Comparison of ENCODE assay signal across 15 cellular contexts in genomic region chr6:25883991-25884390, GRCh38. TPM values are rescaled to one million over a fixed set of nuclear protein-coding genes. Genes with fewer than 3 reads are reported as not detected.
A peak's percentile ranks its signal among the peaks of the same experiment; 100 is the strongest.
DNase-seq lines count a peak whose midpoint lies in the region; ATAC-seq, FAIRE-seq and TF ChIP-seq lines count a peak whose summit lies in the region.
"Had no signal": no experiment of that assay in that cellular context is flagged by ENCODE, and none has a peak within 500 bp of the region (broad histone marks: within the 10 kb centered on the region; RNA-seq: fewer than 3 reads in every experiment).

No MANE protein-coding gene starts in this region.

- TF ChIP-seq CTCF in AG09319 (IDR thresholded peaks at IDR 0.05; ENCODE audit: low read depth, low read length) (no peak), lower lobe of right lung (IDR thresholded peaks at IDR 0.05) (no peak), CD14-positive monocyte (IDR thresholded peaks at IDR 0.05) (no peak)

- ATAC-seq in lower lobe of right lung: peak; percentile 59 to 62
- ATAC-seq in HG02588 (IDR thresholded peaks at IDR 0.05; ENCODE audit: unreplicated experiment): no peak
- ATAC-seq: activated CD4-positive, alpha-beta T cell treated with anti-CD3 and anti-CD28 coated beads for 36 hours had no signal

- peaks cover 8% of the 10 kb centered on the region for H3K4me1 Mint-ChIP-seq in CD14-positive monocyte

- H3K9me3 ChIP-seq in lower lobe of right lung: no peaks in the 10 kb centered on the region
- H3K9me3 ChIP-seq: esophagus squamous epithelium, uterus had no signal

- H3K36me3 Mint-ChIP-seq in CD14-positive monocyte: no peaks in the 10 kb centered on the region

- H3K27ac ChIP-seq in lower lobe of right lung: no peak overlapping the region
- H3K27ac ChIP-seq: cardiac muscle cell, esophagus squamous epithelium, uterus had no signal

- no peak overlapping the region for H3K27ac Mint-ChIP-seq in CD14-positive monocyte
- H3K27ac Mint-ChIP-seq: activated CD4-positive, alpha-beta T cell treated with anti-CD3 and anti-CD28 coated beads for 36 hours had no signal

- no peak overlapping the region for H3K4me3 ChIP-seq in lower lobe of right lung
- H3K4me3 ChIP-seq: cardiac muscle cell, esophagus squamous epithelium, uterus had no signal

- no peak overlapping the region for H3K4me3 Mint-ChIP-seq in CD14-positive monocyte
- H3K4me3 Mint-ChIP-seq: activated CD4-positive, alpha-beta T cell treated with anti-CD3 and anti-CD28 coated beads for 36 hours had no signal

- peak; percentile 73 for DNase-seq in AG09319 (ENCODE audit: extremely low read depth, low read depth)
- DNase-seq in HTR-8/SVneo (ENCODE audit: insufficient read length, low spot score): peak; percentile 66
- peak; percentile 28 for DNase-seq in dedifferentiated amniotic fluid mesenchymal stem cell (ENCODE audit: extremely low spot score)
- no peak for DNase-seq in lower lobe of right lung
- no peak for DNase-seq in effector CD4-positive, alpha-beta T cell
- DNase-seq in T-helper 2 cell: no peak
- no peak for DNase-seq in CD14-positive monocyte (ENCODE audit: low spot score)
- DNase-seq: activated CD4-positive, alpha-beta T cell treated with anti-CD3 and anti-CD28 coated beads for 36 hours; C1 segment of cervical spinal cord; esophagus squamous epithelium; NCI-H1930; uterus had no signal

- FAIRE-seq in HTR-8/SVneo (lab: Jason Lieb, UNC): peak; percentile 88
- FAIRE-seq: keratinocyte had no signal

- intact Hi-C loops in lower lobe of right lung (cut with DNase I) (no loop called here), CD14-positive monocyte (cut with micrococcal nuclease) (no loop called here)

- no peaks in the 10 kb centered on the region for H3K4me1 ChIP-seq in lower lobe of right lung
- H3K4me1 ChIP-seq: esophagus squamous epithelium, uterus had no signal

- H3K9me3 Mint-ChIP-seq in CD14-positive monocyte: peaks cover 0 to 5% (median 3%) of the 10 kb centered on the region in 7 donors

- H3K36me3 ChIP-seq in lower lobe of right lung: no peaks in the 10 kb centered on the region
- H3K36me3 ChIP-seq: cardiac muscle cell, esophagus squamous epithelium, uterus had no signal

- H3K27me3 Mint-ChIP-seq in CD14-positive monocyte (ENCODE audit: low read depth in 3 of 3): peaks cover 0 to 9% (median 7%) of the 10 kb centered on the region in 3 donors

- H3K27me3 ChIP-seq in lower lobe of right lung (ENCODE audit: low read depth): no peaks in the 10 kb centered on the region
- H3K27me3 ChIP-seq: uterus had no signal

RNA-seq across cellular contexts. Expression of gene SLC17A3, which starts 9.9 kb away (rescaled TPM):
- total RNA-seq in lower lobe of right lung: not detected
- polyA plus RNA-seq in CD14-positive monocyte: not detected
- total RNA-seq: cardiac muscle cell, esophagus squamous epithelium, uterus had no signal
- polyA plus RNA-seq: cardiac muscle cell, keratinocyte had no signal

RNA-seq across cellular contexts. Expression of gene SLC17A2, which starts 46.5 kb away (rescaled TPM):
- total RNA-seq in lower lobe of right lung: not detected
- not detected for polyA plus RNA-seq in CD14-positive monocyte
- total RNA-seq: cardiac muscle cell, esophagus squamous epithelium, uterus had no signal
- polyA plus RNA-seq: cardiac muscle cell, keratinocyte had no signal

RNA-seq across cellular contexts. Expression of gene SLC17A1, which starts 52.1 kb away (rescaled TPM):
- total RNA-seq in lower lobe of right lung: not detected
- polyA plus RNA-seq in CD14-positive monocyte: not detected
- total RNA-seq: cardiac muscle cell, esophagus squamous epithelium, uterus had no signal
- polyA plus RNA-seq: cardiac muscle cell, keratinocyte had no signal

Comparison
In these comparisons a context has a peak if more than half of its experiments do, and no peak if none do; other contexts are left out.
1. DNase-seq: peak in AG09319 (single experiment), HTR-8/SVneo (single experiment) and dedifferentiated amniotic fluid mesenchymal stem cell (single experiment); none in lower lobe of right lung (single experiment), effector CD4-positive, alpha-beta T cell (single experiment), T-helper 2 cell (0 of 5) and CD14-positive monocyte (single experiment).